In genomic region chr10:124652701-124653100, GRCh38 we compare ENCODE assay signal across 17 cellular contexts.
A peak's percentile ranks its signal among the peaks of the same experiment; 100 is the strongest.
DNase-seq lines count a peak whose midpoint lies in the region; ATAC-seq, FAIRE-seq and TF ChIP-seq lines count a peak whose summit lies in the region.
"Had no signal": no experiment of that assay in that cellular context is flagged by ENCODE, and none has a peak within 500 bp of the region (broad histone marks: within the 10 kb centered on the region; RNA-seq: fewer than 3 reads in every experiment).

No MANE protein-coding gene starts in this region.

- no peaks in the 10 kb centered on the region for H3K23me2 ChIP-seq in H1 (ENCODE audit: low read depth, low read length)

- CTCF ChIA-PET in H1 (lab: Charles Lee; ENCODE audit: partially characterized antibody) = interaction anchor here (0.7 to 1.8 kb wide), 6 partner anchors 9 to 89 kb away, joined by 3 to 6 read pairs (median 3); no protein-coding TSS in a partner anchor

- H4K20me1 ChIP-seq in H1 (replicated peaks in 1 of 2; ENCODE audit: control insufficient read depth in 1 of 2, insufficient read depth in 2 of 2, low read length in 2 of 2) = peaks cover 0 to 9% of the 10 kb centered on the region in 2 experiments

- peak overlapping the region; percentile 19; the same call in 1 of the 2 replicates for H3K18ac ChIP-seq in H1 (ENCODE audit: extremely low read depth, low read length)

- H2BK12ac ChIP-seq in H1 (ENCODE audit: low read depth, low read length) = no peak overlapping the region

- no peak overlapping the region for H3K14ac ChIP-seq in H1 (ENCODE audit: insufficient read length)

- no peak overlapping the region for H4K91ac ChIP-seq in H1 (replicated peaks; ENCODE audit: insufficient read length, low read length)

- no peak overlapping the region for H2BK20ac ChIP-seq in H1 (ENCODE audit: low read length)

- H3K36me3 ChIP-seq in H1 (ENCODE audit: control insufficient read depth in 2 of 4, insufficient read depth in 4 of 4, low read length in 3 of 4) (no peaks in the 10 kb centered on the region), neutrophil (no peaks in the 10 kb centered on the region)
- H3K36me3 ChIP-seq: ascending aorta had no signal

- no peak overlapping the region for H2AFZ ChIP-seq in H1 (ENCODE audit: low read length)

- peak; percentile 39 for DNase-seq in Right ventricle myocardium superior
- no peak for DNase-seq in cardiac septum (ENCODE audit: low spot score)
- DNase-seq in H1 (ENCODE audit: low read depth in 1 of 2, low spot score in 2 of 2) = no peak
- no peak for DNase-seq in UCSD-AML1 (lab: John Stamatoyannopoulos, UW; ENCODE audit: unreplicated experiment)
- no peak for DNase-seq in COLO829 (ENCODE audit: low spot score)
- no peak for DNase-seq in DMS79 treated with DMSO at 0.1 percent for 48 hours (lab: John Stamatoyannopoulos, UW)
- DNase-seq in NCI-H2107 (lab: John Stamatoyannopoulos, UW) = no peak
- DNase-seq: activated gamma-delta T cell treated with Interleukin-2 at 50 U/mL for 16 hours; KG1; NCI-H1105 treated with DMSO at 0.1 percent for 48 hours; NCI-H2171 treated with DMSO at 0.1 percent for 48 hours; stimulated activated CD4-positive, alpha-beta T cell treated with anti-CD3 and anti-CD28 coated beads, Interleukin-2, amount 100 ng/mL, for 48 hours had no signal

- no peak overlapping the region for H3K56ac ChIP-seq in H1 (replicated peaks; ENCODE audit: insufficient read length, low read depth, low read length)

- no peak overlapping the region for H4K8ac ChIP-seq in H1 (ENCODE audit: extremely low read depth, insufficient read depth, low read length)

- H3K4me2 ChIP-seq in H1 (ENCODE audit: insufficient read depth in 1 of 2, low read depth in 2 of 2, low read length in 2 of 2) = no peak overlapping the region

- no peak overlapping the region for H2BK15ac ChIP-seq in H1 (ENCODE audit: low read length)

- H3K4ac ChIP-seq in H1 (replicated peaks; ENCODE audit: insufficient read length, low read depth, low read length) = no peak overlapping the region

- no peaks in the 10 kb centered on the region for H3K9me3 ChIP-seq in H1 (ENCODE audit: insufficient read depth in 2 of 2, low read depth in 1 of 2, low read length in 1 of 2)
- no peaks in the 10 kb centered on the region for H3K9me3 ChIP-seq in neutrophil
- H3K9me3 ChIP-seq: ascending aorta had no signal

- H3K4me3 ChIP-seq in H1 (ENCODE audit: extremely low read depth in 1 of 4, insufficient read depth in 2 of 4, low read depth in 3 of 4, low read length in 4 of 4) (no peak overlapping the region), neutrophil (ENCODE audit: low read depth in 1 of 2, low read length in 1 of 2) (no peak overlapping the region)
- H3K4me3 ChIP-seq: ascending aorta had no signal

- ATAC-seq in Right ventricle myocardium superior (ENCODE audit: poor library complexity) = no peak
- ATAC-seq: Panc1 had no signal

- no peak overlapping the region for H4K5ac ChIP-seq in H1 (ENCODE audit: insufficient read length, low read depth, low read length)

- no peak overlapping the region for H3K23ac ChIP-seq in H1 (ENCODE audit: insufficient read length)

- FAIRE-seq in H1 (lab: Jason Lieb, UNC) = no peak

- H2BK5ac ChIP-seq in H1 (ENCODE audit: low read depth, low read length) = no peak overlapping the region

- no peak overlapping the region for H2BK120ac ChIP-seq in H1 (replicated peaks; ENCODE audit: low read depth, low read length)

- no peak for TF ChIP-seq POLR2A in H1 (IDR thresholded peaks at IDR 0.05; ENCODE audit: control extremely low read depth in 1 of 2, low read depth in 2 of 2, low read length in 2 of 2)

- TF ChIP-seq RAD21 in H1 (IDR thresholded peaks at IDR 0.05 in 1 of 2, conservative IDR thresholded peaks at IDR 0.05 in 1 of 2; ENCODE audit: low read depth in 2 of 2, low read length in 2 of 2) = no peak

- WGBS in H1 (ENCODE audit: extremely low coverage in 1 of 2, insufficient coverage in 1 of 2, insufficient read length in 1 of 2, insufficient replicate concordance in 2 of 2, low coverage in 1 of 2, low lambda C conversion rate in 2 of 2, missing lambda C conversion rate in 1 of 2), 2 experiments = 96% methylated on average over 8 of the region's 8 CpGs; no CpG with 5 or more reads in 1 of the 2 experiments

- H3K27me3 ChIP-seq in H1 (replicated peaks in 1 of 4; ENCODE audit: control insufficient read depth in 3 of 4, extremely low read depth in 1 of 4, insufficient read depth in 3 of 4, low read length in 3 of 4) (no peaks in the 10 kb centered on the region), neutrophil (no peaks in the 10 kb centered on the region)
- H3K27me3 ChIP-seq: ascending aorta had no signal

- H3K9ac ChIP-seq in H1 (replicated peaks in 1 of 4; ENCODE audit: extremely low read depth in 1 of 4, low read depth in 3 of 4, low read length in 3 of 4) = no peak overlapping the region

- no peak for TF ChIP-seq CTCF in H1 (IDR thresholded peaks at IDR 0.05; ENCODE audit: control extremely low read depth in 1 of 3, insufficient read depth in 1 of 3, low read depth in 1 of 3, low read length in 3 of 3)
- TF ChIP-seq CTCF in neutrophil (IDR thresholded peaks at IDR 0.05) = no peak

- H3K79me1 ChIP-seq in H1 (ENCODE audit: low read depth, low read length) = no peaks in the 10 kb centered on the region; the same call in 1 of the 2 replicates

- no peaks in the 10 kb centered on the region for H3K79me2 ChIP-seq in H1 (ENCODE audit: control insufficient read depth in 1 of 2, insufficient read depth in 2 of 2, low read length in 2 of 2)

- POLR2A ChIA-PET in H1 (lab: Charles Lee; ENCODE audit: partially characterized antibody) = interaction anchor here (2.0 kb wide), 1 partner anchor 11 kb away, joined by 5 read pairs; no protein-coding TSS in a partner anchor

- H3K27ac ChIP-seq in H1 (ENCODE audit: low read depth, low read length) (no peak overlapping the region), neutrophil (peak overlapping the region; percentile 99)
- H3K27ac ChIP-seq: HL-60, VCaP had no signal

- intact Hi-C loops in Right ventricle myocardium superior (cut with DNase I) = no loop called here
- intact Hi-C loops in cardiac septum (cut with DNase I) = no loop called here

- H2AK5ac ChIP-seq in H1 (ENCODE audit: low read depth, low read length) = 0 out of 2 replicates have a peak overlapping the region, but pooled peaks have one; percentile 55

- H3K4me1 ChIP-seq in H1 (replicated peaks in 1 of 4; ENCODE audit: control insufficient read depth in 3 of 4, insufficient read depth in 4 of 4, low read length in 3 of 4) = peaks cover 0 to 26% (median 15%) of the 10 kb centered on the region in 4 experiments; a peak in 6 of 7 replicates
- peaks cover 81 to 85% of the 10 kb centered on the region in 2 experiments for H3K4me1 ChIP-seq in neutrophil (ENCODE audit: control insufficient read depth in 1 of 2, insufficient read depth in 1 of 2, low read depth in 1 of 2, low read length in 1 of 2)

- no peak for TF ChIP-seq EP300 in H1 (IDR thresholded peaks at IDR 0.05; ENCODE audit: borderline replicate concordance in 1 of 2, low read depth in 2 of 2, low read length in 2 of 2)

TF ChIP-seq in H1, 55 proteins besides CTCF, POLR2A, EP300 and RAD21:
- TF ChIP-seq KDM4A (IDR thresholded peaks at IDR 0.05; ENCODE audit: low read depth, low read length, severe bottlenecking) = no peak
- TF ChIP-seq CBX8 (IDR thresholded peaks at IDR 0.05; ENCODE audit: borderline replicate concordance, low read depth, low read length) = no peak
- TF ChIP-seq GTF2F1 (IDR thresholded peaks at IDR 0.05; ENCODE audit: borderline replicate concordance, low read depth, low read length) = no peak
- no peak for TF ChIP-seq FOSL1 (IDR thresholded peaks at IDR 0.05; ENCODE audit: insufficient read depth, low read depth, low read length)
- no peak for TF ChIP-seq SRF (IDR thresholded peaks at IDR 0.05; ENCODE audit: low read depth, low read length)
- TF ChIP-seq CTBP2 (IDR thresholded peaks at IDR 0.05; ENCODE audit: borderline replicate concordance, insufficient read depth, insufficient read length, low read length) = no peak
- no peak for TF ChIP-seq SP4 (IDR thresholded peaks at IDR 0.05; ENCODE audit: low read length)
- TF ChIP-seq ASH2L (IDR thresholded peaks at IDR 0.05; ENCODE audit: low read length) = no peak
- no peak for TF ChIP-seq JUND (IDR thresholded peaks at IDR 0.05; ENCODE audit: low read length)
- no peak for TF ChIP-seq YY1 (IDR thresholded peaks at IDR 0.05; ENCODE audit: low read depth, low read length)
- no peak for TF ChIP-seq ZNF274 (IDR thresholded peaks at IDR 0.05; ENCODE audit: borderline replicate concordance, extremely low read depth, low read length)
- no peak for TF ChIP-seq SIRT6 (IDR thresholded peaks at IDR 0.05; ENCODE audit: low read length)
- TF ChIP-seq ATF2 (IDR thresholded peaks at IDR 0.05; ENCODE audit: low read length) = no peak
- no peak for TF ChIP-seq TCF12 (IDR thresholded peaks at IDR 0.05; ENCODE audit: low read depth, low read length)
